ENCODE assay signal across 22 cellular contexts in genomic region chr1:91510754-91511153, GRCh38.
"Had no signal": no experiment of that assay in that cellular context is flagged by ENCODE, and none has a peak within 500 bp of the region (broad histone marks: within the 10 kb centered on the region; RNA-seq: fewer than 3 reads in every experiment).

No MANE protein-coding gene starts in this region.

- H3K4me3 Mint-ChIP-seq: activated CD8-positive, alpha-beta T cell treated with anti-CD3 and anti-CD28 coated beads, Interleukin-2, amount 10 ng/mL, durations not matched to agents 7 days and 5 days; activated naive CD8-positive, alpha-beta T cell treated with anti-CD3 and anti-CD28 coated beads, Interleukin-2, amount 10 ng/mL, durations not matched to agents 7 days and 5 days; activated T-helper 17 cell treated with anti-CD3 and anti-CD28 coated beads, Interleukin-2, amount 50 U/mL, for 72 hours; memory B cell; type B pancreatic cell had no signal

- ATAC-seq: activated CD8-positive, alpha-beta T cell treated with anti-CD3 and anti-CD28 coated beads, Interleukin-2, amount 10 ng/mL, durations not matched to agents 7 days and 5 days; activated T-helper 17 cell treated with anti-CD3 and anti-CD28 coated beads, Interleukin-2, amount 50 U/mL, for 72 hours; gastroesophageal sphincter; left colon; right cardiac atrium had no signal

- H3K4me3 ChIP-seq: coronary artery, esophagus squamous epithelium, gastroesophageal sphincter, pancreas, psoas muscle, thoracic aorta, vagina had no signal

- H3K4me1 ChIP-seq: pancreas, psoas muscle, vagina had no signal

- H3K36me3 ChIP-seq: gastroesophageal sphincter, pancreas, thoracic aorta, vagina had no signal

- H3K27ac ChIP-seq: coronary artery, esophagus squamous epithelium, gastroesophageal sphincter, pancreas, psoas muscle, thoracic aorta, vagina had no signal

- H3K9me3 ChIP-seq: esophagus squamous epithelium, gastroesophageal sphincter, pancreas, psoas muscle, thoracic aorta, vagina had no signal

- H3K4me1 Mint-ChIP-seq: activated T-helper 17 cell treated with anti-CD3 and anti-CD28 coated beads, Interleukin-2, amount 50 U/mL, for 72 hours had no signal

- DNase-seq: activated CD4-positive, alpha-beta T cell treated with anti-CD3 and anti-CD28 coated beads for 48 hours; activated CD4-positive, CD25-positive, alpha-beta regulatory T cell; activated CD8-positive, alpha-beta T cell treated with anti-CD3 and anti-CD28 coated beads, Interleukin-2, amount 10 ng/mL, durations not matched to agents 7 days and 5 days; activated naive CD4-positive, alpha-beta T cell; activated naive CD8-positive, alpha-beta T cell treated with anti-CD3 and anti-CD28 coated beads, Interleukin-2, amount 10 ng/mL, durations not matched to agents 7 days and 5 days; amygdala; cerebellar nuclear complex; esophagus squamous epithelium; head of caudate nucleus; left colon; pancreas; psoas muscle; right cardiac atrium; stimulated activated CD4-positive, alpha-beta T cell treated with anti-CD3 and anti-CD28 coated beads, Interleukin-4, amount 100 ng/mL, for 24 hours; stimulated activated naive CD4-positive, alpha-beta T cell treated with Interleukin-2 at 50 U/mL for 16 hours had no signal

- H3K27me3 ChIP-seq: esophagus squamous epithelium, gastroesophageal sphincter, pancreas, vagina had no signal

- H3K9me3 Mint-ChIP-seq: activated naive CD8-positive, alpha-beta T cell treated with anti-CD3 and anti-CD28 coated beads, Interleukin-2, amount 10 ng/mL, durations not matched to agents 7 days and 5 days; activated T-helper 17 cell treated with anti-CD3 and anti-CD28 coated beads, Interleukin-2, amount 50 U/mL, for 72 hours; memory B cell; type B pancreatic cell had no signal

- H3K27ac Mint-ChIP-seq: activated CD8-positive, alpha-beta T cell treated with anti-CD3 and anti-CD28 coated beads, Interleukin-2, amount 10 ng/mL, durations not matched to agents 7 days and 5 days; activated naive CD8-positive, alpha-beta T cell treated with anti-CD3 and anti-CD28 coated beads, Interleukin-2, amount 10 ng/mL, durations not matched to agents 7 days and 5 days; activated T-helper 17 cell treated with anti-CD3 and anti-CD28 coated beads, Interleukin-2, amount 50 U/mL, for 72 hours; memory B cell; type B pancreatic cell had no signal

- H3K27me3 Mint-ChIP-seq: activated naive CD8-positive, alpha-beta T cell treated with anti-CD3 and anti-CD28 coated beads, Interleukin-2, amount 10 ng/mL, durations not matched to agents 7 days and 5 days; activated T-helper 17 cell treated with anti-CD3 and anti-CD28 coated beads, Interleukin-2, amount 50 U/mL, for 72 hours; memory B cell; type B pancreatic cell had no signal
